In the genomic region with DNA sequence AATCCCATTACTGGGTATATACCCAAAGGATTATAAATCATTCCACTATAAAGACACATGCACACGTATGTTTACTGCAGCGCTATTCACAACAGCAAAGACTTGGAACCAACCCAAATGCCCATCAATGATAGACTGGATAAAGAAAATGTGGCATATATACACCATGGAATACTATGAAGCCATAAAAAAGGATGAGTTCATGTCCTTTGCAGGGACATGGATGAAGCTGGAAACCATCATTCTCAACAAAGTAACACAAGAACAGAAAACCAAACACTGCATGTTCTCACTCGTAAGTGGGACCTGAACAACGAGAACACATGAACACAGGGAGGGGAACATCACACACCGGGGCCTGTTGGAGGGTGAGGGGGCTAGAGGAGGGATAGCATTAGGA, we compare ENCODE assay signal across 1 cellular context.
TF ChIP-seq lines count a peak whose summit lies in the region.
"Not testable (repeated sequence)": the region's sequence is repeated elsewhere in the genome, so short reads cannot be mapped to it uniquely, and the experiment has no call there.

No MANE protein-coding gene starts in this region.

- CTCF ChIA-PET in HEK293 (lab: Yijun Ruan, JAX): not testable (repeated sequence)

- TF ChIP-seq CTCF in HEK293 (tag by site-specific recombination; IDR thresholded peaks at IDR 0.05): not testable (repeated sequence)

- not testable (repeated sequence) for H3K27ac ChIP-seq in HEK293 (ENCODE audit: extremely low read depth, low read depth, low read length)

- peaks cover 3 to 33% of the 10 kb centered on the region in 2 experiments; a peak in 2 of 3 replicates for H3K36me3 ChIP-seq in HEK293 (ENCODE audit: control insufficient read depth in 2 of 2, insufficient read depth in 1 of 2, low read length in 2 of 2)

- H3K4me1 ChIP-seq in HEK293 (ENCODE audit: control insufficient read depth, insufficient read depth, low read length): not testable (repeated sequence)

- POLR2A ChIA-PET in HEK293 (lab: Yijun Ruan, JAX): not testable (repeated sequence)

- not testable (repeated sequence) for H3K4me3 ChIP-seq in HEK293 (ENCODE audit: low read depth, low read length)

- not testable (repeated sequence) for H3K9me3 ChIP-seq in HEK293 (ENCODE audit: control insufficient read depth, insufficient read depth, low read depth, low read length)

TF ChIP-seq in HEK293, 187 proteins besides CTCF, POLR2A, EP300 and RAD21:
- TF ChIP-seq ZNF146 (tag by site-specific recombination; IDR thresholded peaks at IDR 0.05): peak; percentile 95
